ENCODE assay signal across 17 cellular contexts in genomic region chr13:20125783-20126165, GRCh38. TPM values are rescaled to one million over a fixed set of nuclear protein-coding genes. Genes with fewer than 3 reads are reported as not detected.
A peak's percentile ranks its signal among the peaks of the same experiment; 100 is the strongest.
DNase-seq lines count a peak whose midpoint lies in the region; ATAC-seq and TF ChIP-seq lines count a peak whose summit lies in the region.
"Had no signal": no experiment of that assay in that cellular context is flagged by ENCODE, and none has a peak within 500 bp of the region (broad histone marks: within the 10 kb centered on the region; RNA-seq: fewer than 3 reads in every experiment).

No MANE protein-coding gene starts in this region.

- no peak overlapping the region for H3K4me2 ChIP-seq in KMS-11

- no peaks in the 10 kb centered on the region for H3K9me3 ChIP-seq in CD4-positive, alpha-beta T cell (ENCODE audit: control insufficient read depth, low read length)
- no peaks in the 10 kb centered on the region for H3K9me3 ChIP-seq in endodermal cell (ENCODE audit: control insufficient read depth, low read length)
- H3K9me3 ChIP-seq: testis had no signal

- H3K27me3 ChIP-seq in CD4-positive, alpha-beta T cell (ENCODE audit: control insufficient read depth, insufficient read depth, low read length): peaks cover 44% of the 10 kb centered on the region
- no peaks in the 10 kb centered on the region for H3K27me3 ChIP-seq in KMS-11 (ENCODE audit: insufficient read depth, low read depth)
- peaks cover 40% of the 10 kb centered on the region for H3K27me3 ChIP-seq in endodermal cell (ENCODE audit: control insufficient read depth, insufficient read depth, low read length, poor library complexity, severe bottlenecking)
- H3K27me3 ChIP-seq: testis had no signal

- H3K9ac ChIP-seq in KMS-11: no peak overlapping the region
- H3K9ac ChIP-seq in endodermal cell (ENCODE audit: extremely low read depth, low read length, poor library complexity, severe bottlenecking): no peak overlapping the region

- H3K4me1 Mint-ChIP-seq in CD4-positive, alpha-beta T cell (ENCODE audit: low read depth): peaks cover 7% of the 10 kb centered on the region
- H3K4me1 Mint-ChIP-seq in endodermal cell (peaks cover 3% of the 10 kb centered on the region), nephron (peaks cover 16% of the 10 kb centered on the region)
- peaks cover 6% of the 10 kb centered on the region for H3K4me1 Mint-ChIP-seq in activated naive CD8-positive, alpha-beta T cell treated with anti-CD3 and anti-CD28 coated beads, Interleukin-2, amount 50 U/mL, for 24 hours

- no peak overlapping the region for H3K27ac Mint-ChIP-seq in CD4-positive, alpha-beta T cell
- H3K27ac Mint-ChIP-seq in endodermal cell (no peak overlapping the region), nephron (no peak overlapping the region)
- no peak overlapping the region for H3K27ac Mint-ChIP-seq in activated naive CD8-positive, alpha-beta T cell treated with anti-CD3 and anti-CD28 coated beads, Interleukin-2, amount 50 U/mL, for 24 hours
- H3K27ac Mint-ChIP-seq: T-cell had no signal

- H4K20me1 ChIP-seq in KMS-11 (ENCODE audit: insufficient read depth): no peaks in the 10 kb centered on the region

- intact Hi-C loops in CD4-positive, alpha-beta T cell (cut with DNase I, micrococcal nuclease): loop anchor here in 1 of 2 experiments (5.0 kb wide), 1 partner anchor 37 kb away; the partner anchor contains the start of gene GJA3

- CTCF ChIA-PET in CD4-positive, alpha-beta T cell (lab: Charles Lee): no interaction called here

- H2AFZ ChIP-seq in KMS-11 (ENCODE audit: low read depth): peak overlapping the region; percentile 83; the same call in 1 of the 2 replicates

- no peak overlapping the region for H3K27ac ChIP-seq in CD4-positive, alpha-beta T cell (ENCODE audit: low read depth, low read length)
- H3K27ac ChIP-seq in KMS-11 (peak overlapping the region; percentile 80; the same call in 1 of the 2 replicates), endodermal cell (ENCODE audit: low read depth, low read length) (no peak overlapping the region)

- 83 to 94% methylated on average over 4 of the region's 4 CpGs for WGBS in endodermal cell (ENCODE audit: insufficient coverage in 1 of 2, insufficient read length in 1 of 2), 2 experiments

- H3K36me3 Mint-ChIP-seq in CD4-positive, alpha-beta T cell (ENCODE audit: low read depth): no peaks in the 10 kb centered on the region
- no peaks in the 10 kb centered on the region for H3K36me3 Mint-ChIP-seq in endodermal cell (ENCODE audit: low read depth)
- no peaks in the 10 kb centered on the region for H3K36me3 Mint-ChIP-seq in nephron (ENCODE audit: low read depth)
- no peaks in the 10 kb centered on the region for H3K36me3 Mint-ChIP-seq in activated naive CD8-positive, alpha-beta T cell treated with anti-CD3 and anti-CD28 coated beads, Interleukin-2, amount 50 U/mL, for 24 hours (ENCODE audit: low read depth)
- H3K36me3 Mint-ChIP-seq: T-cell had no signal

- H3K4me1 ChIP-seq in KMS-11 (ENCODE audit: low read depth, poor library complexity, severe bottlenecking): peaks cover 28% of the 10 kb centered on the region
- no peaks in the 10 kb centered on the region for H3K4me1 ChIP-seq in endodermal cell (ENCODE audit: control insufficient read depth, insufficient read depth, low read length)

- TF ChIP-seq CTCF in CD4-positive, alpha-beta T cell (IDR thresholded peaks at IDR 0.05): no peak
- no peak for TF ChIP-seq CTCF in KMS-11 (conservative IDR thresholded peaks at IDR 0.05; ENCODE audit: low read depth, low read length)
- TF ChIP-seq CTCF in endodermal cell (conservative IDR thresholded peaks at IDR 0.05): no peak
- TF ChIP-seq CTCF in nephron (IDR thresholded peaks at IDR 0.05; ENCODE audit: unreplicated experiment in 3 of 3): no peak

- POLR2A ChIA-PET in CD4-positive, alpha-beta T cell (lab: Charles Lee): no interaction called here

- H3K36me3 ChIP-seq in KMS-11 (ENCODE audit: insufficient read depth) (no peaks in the 10 kb centered on the region), endodermal cell (ENCODE audit: control insufficient read depth, insufficient read depth, low read length) (no peaks in the 10 kb centered on the region)

- H3K4me3 Mint-ChIP-seq in CD4-positive, alpha-beta T cell: peak overlapping the region; percentile 46
- no peak overlapping the region for H3K4me3 Mint-ChIP-seq in endodermal cell
- H3K4me3 Mint-ChIP-seq in nephron: peak overlapping the region; percentile 4 to 69 (median 47)
- H3K4me3 Mint-ChIP-seq in activated naive CD8-positive, alpha-beta T cell treated with anti-CD3 and anti-CD28 coated beads, Interleukin-2, amount 50 U/mL, for 24 hours: no peak overlapping the region
- H3K4me3 Mint-ChIP-seq: T-cell had no signal

- H3K79me2 ChIP-seq in KMS-11 (ENCODE audit: insufficient read depth, low read depth): no peaks in the 10 kb centered on the region

- no peaks in the 10 kb centered on the region for H3K9me3 Mint-ChIP-seq in CD4-positive, alpha-beta T cell
- H3K9me3 Mint-ChIP-seq in endodermal cell: no peaks in the 10 kb centered on the region
- H3K9me3 Mint-ChIP-seq in nephron: no peaks in the 10 kb centered on the region
- H3K9me3 Mint-ChIP-seq in activated naive CD8-positive, alpha-beta T cell treated with anti-CD3 and anti-CD28 coated beads, Interleukin-2, amount 50 U/mL, for 24 hours: no peaks in the 10 kb centered on the region
- H3K9me3 Mint-ChIP-seq: T-cell had no signal

- no peak overlapping the region for H3K4me3 ChIP-seq in KMS-11 (IDR thresholded peaks at IDR 0.05; ENCODE audit: insufficient read depth, low read depth, low read length)
- no peak overlapping the region for H3K4me3 ChIP-seq in endodermal cell (ENCODE audit: low read length)
- H3K4me3 ChIP-seq: testis had no signal

- ATAC-seq in CD4-positive, alpha-beta T cell (ENCODE audit: poor library complexity): no peak
- ATAC-seq in activated naive CD8-positive, alpha-beta T cell treated with anti-CD3 and anti-CD28 coated beads, Interleukin-2, amount 50 U/mL, for 24 hours: no peak
- ATAC-seq: T-cell had no signal

- DNase-seq in CD4-positive, alpha-beta T cell: no peak
- peak; percentile 28 for DNase-seq in endodermal cell
- no peak for DNase-seq in stimulated activated CD4-positive, alpha-beta T cell treated with anti-CD3 and anti-CD28 coated beads, Interleukin-15, amount 100 ng/mL, for 24 hours
- DNase-seq in DMS53 (lab: John Stamatoyannopoulos, UW): no peak
- DNase-seq in activated naive CD8-positive, alpha-beta T cell treated with anti-CD3 and anti-CD28 coated beads, Interleukin-2, amount 50 U/mL, for 24 hours: no peak
- DNase-seq: activated CD4-positive, alpha-beta T cell treated with anti-CD3 and anti-CD28 coated beads, Interleukin-2, amount 50 U/mL, for 48 hours; activated naive CD4-positive, alpha-beta T cell; activated T-cell treated with anti-CD3 and anti-CD28 coated beads for 4 hours; Karpas-422; NCI-H1092; NCI-H2081 treated with DMSO at 0.1 percent for 48 hours; NCI-H510A; stimulated activated CD4-positive, alpha-beta T cell treated with anti-CD3 and anti-CD28 coated beads, Interleukin-12 subunit alpha, Interleukin-12 subunit beta, amount 100 ng/mL, for 4 hours; T-cell; testis had no signal

- H3K27me3 Mint-ChIP-seq in CD4-positive, alpha-beta T cell: peaks cover 22% of the 10 kb centered on the region
- H3K27me3 Mint-ChIP-seq in endodermal cell (ENCODE audit: insufficient read depth) (peaks cover 22% of the 10 kb centered on the region), nephron (ENCODE audit: low read depth) (peaks cover 20% of the 10 kb centered on the region)
- H3K27me3 Mint-ChIP-seq in activated naive CD8-positive, alpha-beta T cell treated with anti-CD3 and anti-CD28 coated beads, Interleukin-2, amount 50 U/mL, for 24 hours: peaks cover 31% of the 10 kb centered on the region

RNA-seq across cellular contexts. Expression of gene GJA3, which starts 35.1 kb away (rescaled TPM):
- total RNA-seq in CD4-positive, alpha-beta T cell: not detected
- under 1 TPM; 0.07 to 0.09 TPM for total RNA-seq in endodermal cell
- not detected for polyA plus RNA-seq in endodermal cell (2013, experiment 1 of 2)
- polyA plus RNA-seq in endodermal cell (2013, experiment 2 of 2): 0.08 TPM

Comparison
In these comparisons a context has a peak if more than half of its experiments do, and no peak if none do; other contexts are left out.
1. H3K4me3 Mint-ChIP-seq: peak in CD4-positive, alpha-beta T cell (single experiment) and nephron (3 of 3); none in endodermal cell (single experiment) and activated naive CD8-positive, alpha-beta T cell treated with anti-CD3 and anti-CD28 coated beads, Interleukin-2, amount 50 U/mL, for 24 hours (single experiment).